In the genomic region with DNA sequence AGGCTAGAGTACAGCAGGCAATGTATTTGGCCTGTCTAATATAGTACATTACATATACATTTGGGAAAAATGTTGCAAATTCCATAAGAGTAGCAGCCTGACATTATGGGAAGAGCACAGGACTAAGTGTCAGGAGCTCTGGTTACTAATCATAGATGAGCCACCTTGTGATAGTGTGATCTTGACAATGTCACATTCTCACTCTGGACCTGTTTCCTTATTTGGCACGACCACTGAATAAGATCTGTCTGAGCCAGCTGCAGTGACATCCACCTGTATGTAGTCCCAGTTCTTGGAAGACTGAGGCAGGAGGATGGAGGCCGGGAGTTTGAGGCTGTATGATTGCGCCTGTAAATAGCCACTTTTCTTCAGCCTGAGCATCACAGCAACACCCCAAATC, we compare ENCODE assay signal across 1 cellular context.
TF ChIP-seq lines count a peak whose summit lies in the region.

No MANE protein-coding gene starts in this region.

TF ChIP-seq in A549, 52 proteins besides CTCF, POLR2A, EP300 and RAD21:
- TF ChIP-seq, protein P1, sequence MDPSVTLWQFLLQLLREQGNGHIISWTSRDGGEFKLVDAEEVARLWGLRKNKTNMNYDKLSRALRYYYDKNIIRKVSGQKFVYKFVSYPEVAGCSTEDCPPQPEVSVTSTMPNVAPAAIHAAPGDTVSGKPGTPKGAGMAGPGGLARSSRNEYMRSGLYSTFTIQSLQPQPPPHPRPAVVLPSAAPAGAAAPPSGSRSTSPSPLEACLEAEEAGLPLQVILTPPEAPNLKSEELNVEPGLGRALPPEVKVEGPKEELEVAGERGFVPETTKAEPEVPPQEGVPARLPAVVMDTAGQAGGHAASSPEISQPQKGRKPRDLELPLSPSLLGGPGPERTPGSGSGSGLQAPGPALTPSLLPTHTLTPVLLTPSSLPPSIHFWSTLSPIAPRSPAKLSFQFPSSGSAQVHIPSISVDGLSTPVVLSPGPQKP (IDR thresholded peaks at IDR 0.05; ENCODE audit: low read depth, low read length) = no peak
- TF ChIP-seq ZC3H11A (IDR thresholded peaks at IDR 0.05) (no peak), KDM5A (IDR thresholded peaks at IDR 0.05) (no peak), ZNF302 (CRISPR knock-in tag; IDR thresholded peaks at IDR 0.05) (no peak), BHLHE40 (IDR thresholded peaks at IDR 0.05; ENCODE audit: low read depth, low read length) (no peak), TFCP2L1 (CRISPR knock-in tag; IDR thresholded peaks at IDR 0.05) (no peak), RARB (CRISPR knock-in tag; IDR thresholded peaks at IDR 0.05) (no peak), KDM1A (IDR thresholded peaks at IDR 0.05; ENCODE audit: low read depth) (no peak), TP53 (CRISPR knock-in tag; IDR thresholded peaks at IDR 0.05) (no peak), MYC (IDR thresholded peaks at IDR 0.05; ENCODE audit: borderline replicate concordance, low read length) (no peak), ESRRA (IDR thresholded peaks at IDR 0.05; ENCODE audit: borderline replicate concordance, low read length) (no peak), HOXB5 (CRISPR knock-in tag; IDR thresholded peaks at IDR 0.05) (no peak)
- TF ChIP-seq, protein P2, sequence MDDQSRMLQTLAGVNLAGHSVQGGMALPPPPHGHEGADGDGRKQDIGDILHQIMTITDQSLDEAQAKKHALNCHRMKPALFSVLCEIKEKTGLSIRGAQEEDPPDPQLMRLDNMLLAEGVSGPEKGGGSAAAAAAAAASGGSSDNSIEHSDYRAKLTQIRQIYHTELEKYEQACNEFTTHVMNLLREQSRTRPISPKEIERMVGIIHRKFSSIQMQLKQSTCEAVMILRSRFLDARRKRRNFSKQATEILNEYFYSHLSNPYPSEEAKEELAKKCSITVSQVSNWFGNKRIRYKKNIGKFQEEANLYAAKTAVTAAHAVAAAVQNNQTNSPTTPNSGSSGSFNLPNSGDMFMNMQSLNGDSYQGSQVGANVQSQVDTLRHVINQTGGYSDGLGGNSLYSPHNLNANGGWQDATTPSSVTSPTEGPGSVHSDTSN (IDR thresholded peaks at IDR 0.05) = no peak
- TF ChIP-seq, protein P3, sequence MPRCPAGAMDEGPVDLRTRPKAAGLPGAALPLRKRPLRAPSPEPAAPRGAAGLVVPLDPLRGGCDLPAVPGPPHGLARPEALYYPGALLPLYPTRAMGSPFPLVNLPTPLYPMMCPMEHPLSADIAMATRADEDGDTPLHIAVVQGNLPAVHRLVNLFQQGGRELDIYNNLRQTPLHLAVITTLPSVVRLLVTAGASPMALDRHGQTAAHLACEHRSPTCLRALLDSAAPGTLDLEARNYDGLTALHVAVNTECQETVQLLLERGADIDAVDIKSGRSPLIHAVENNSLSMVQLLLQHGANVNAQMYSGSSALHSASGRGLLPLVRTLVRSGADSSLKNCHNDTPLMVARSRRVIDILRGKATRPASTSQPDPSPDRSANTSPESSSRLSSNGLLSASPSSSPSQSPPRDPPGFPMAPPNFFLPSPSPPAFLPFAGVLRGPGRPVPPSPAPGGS (IDR thresholded peaks at IDR 0.05) = no peak
